Comparison of ENCODE assay signal across 6 cellular contexts in genomic region chr9:32832354-32832753, GRCh38. TPM values are rescaled to one million over a fixed set of nuclear protein-coding genes. Genes with fewer than 3 reads are reported as not detected.
"Had no signal": no experiment of that assay in that cellular context is flagged by ENCODE, and none has a peak within 500 bp of the region (broad histone marks: within the 10 kb centered on the region; RNA-seq: fewer than 3 reads in every experiment).

No MANE protein-coding gene starts in this region.

- DNase-seq: H9, HCEC 1CT, IMR-90 had no signal

- H3K4me2 ChIP-seq: GM23338 had no signal

- H2AFZ ChIP-seq: GM23338 had no signal

- H3K4me3 ChIP-seq: GM23338, K562 had no signal

- ATAC-seq: GM23338, K562 had no signal

RNA-seq across cellular contexts. Expression of gene TMEM215, which starts 49.0 kb away (rescaled TPM):
- total RNA-seq: HT-29, IMR-90, K562 had no signal
- polyA plus RNA-seq: IMR-90, K562 had no signal
